Comparison of ENCODE assay signal across 15 cellular contexts in the genomic region with DNA sequence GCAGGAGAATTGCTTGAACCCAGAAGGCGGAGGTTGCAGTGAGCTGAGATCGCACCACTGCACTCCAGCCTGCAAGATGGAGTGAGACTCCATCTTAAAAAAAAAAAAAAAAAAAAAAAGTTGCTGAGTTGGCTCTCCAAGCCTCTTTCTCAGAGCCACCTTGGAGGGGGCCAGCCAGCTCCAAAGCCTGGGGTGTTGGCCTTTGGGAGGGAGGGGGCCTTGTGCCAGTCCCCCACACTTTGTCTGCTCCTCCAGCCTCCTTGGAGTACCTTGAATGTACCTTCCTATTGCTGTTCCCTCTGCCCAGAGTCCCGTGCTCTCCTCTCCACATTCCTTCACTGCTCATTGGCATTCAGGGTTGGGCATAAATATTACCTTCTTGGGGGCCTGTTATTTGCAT.
DNase-seq lines count a peak whose midpoint lies in the region; ATAC-seq, FAIRE-seq and TF ChIP-seq lines count a peak whose summit lies in the region.
"Had no signal": no experiment of that assay in that cellular context is flagged by ENCODE, and none has a peak within 500 bp of the region (broad histone marks: within the 10 kb centered on the region; RNA-seq: fewer than 3 reads in every experiment).

No MANE protein-coding gene starts in this region.

- no peaks in the 10 kb centered on the region for H3K27me3 Mint-ChIP-seq in CD4-positive, alpha-beta T cell
- no peaks in the 10 kb centered on the region for H3K27me3 Mint-ChIP-seq in progenitor cell of endocrine pancreas

- H2BK15ac ChIP-seq in mesendoderm (replicated peaks; ENCODE audit: low read depth), result no peak overlapping the region

- peak overlapping the region; percentile 74 for H3K4me3 Mint-ChIP-seq in CD4-positive, alpha-beta T cell
- H3K4me3 Mint-ChIP-seq in progenitor cell of endocrine pancreas (ENCODE audit: low read depth), result no peak overlapping the region

- H3K9me3 ChIP-seq in CD4-positive, alpha-beta T cell (ENCODE audit: control insufficient read depth, low read length), result no peaks in the 10 kb centered on the region
- no peaks in the 10 kb centered on the region for H3K9me3 ChIP-seq in PC-9 (ENCODE audit: insufficient read depth, low read depth)
- no peaks in the 10 kb centered on the region for H3K9me3 ChIP-seq in endothelial cell of umbilical vein (replicated peaks; ENCODE audit: control insufficient read depth, insufficient read depth, low read length)

- H3K9ac ChIP-seq in endothelial cell of umbilical vein (replicated peaks; ENCODE audit: extremely low read depth, insufficient read depth, low read length), result no peak overlapping the region
- no peak overlapping the region for H3K9ac ChIP-seq in mesendoderm (ENCODE audit: low read length)
- H3K9ac ChIP-seq: GM23248 had no signal

- H3K9me3 Mint-ChIP-seq in CD4-positive, alpha-beta T cell, result no peaks in the 10 kb centered on the region
- no peaks in the 10 kb centered on the region for H3K9me3 Mint-ChIP-seq in progenitor cell of endocrine pancreas (ENCODE audit: low read depth)

- H4K5ac ChIP-seq in mesendoderm (ENCODE audit: low read length), result no peak overlapping the region

- peak overlapping the region; percentile 69; the same call in 1 of the 2 replicates for H3K4me2 ChIP-seq in PC-9
- no peak overlapping the region for H3K4me2 ChIP-seq in endothelial cell of umbilical vein (ENCODE audit: insufficient read depth, low read length)
- no peak overlapping the region for H3K4me2 ChIP-seq in mesendoderm (ENCODE audit: low read length)

- FAIRE-seq in endothelial cell of umbilical vein (lab: Jason Lieb, UNC), result no peak
- FAIRE-seq: HTR-8/SVneo, islet of Langerhans had no signal

- H2BK5ac ChIP-seq in mesendoderm (ENCODE audit: low read length), result no peak overlapping the region

- no peak for DNase-seq in CD4-positive, alpha-beta T cell
- DNase-seq in PC-9, result no peak
- DNase-seq in endothelial cell of umbilical vein (ENCODE audit: low read depth, low spot score), result no peak
- DNase-seq in progenitor cell of endocrine pancreas (ENCODE audit: low spot score, unreplicated experiment), result no peak
- no peak for DNase-seq in mesendoderm
- no peak for DNase-seq in NCI-H146 (lab: John Stamatoyannopoulos, UW)
- DNase-seq: activated effector memory CD4-positive, alpha-beta T cell treated with Interleukin-2 at 50 U/mL for 16 hours; cerebellar nuclear complex; GM23248; NCI-H510A; stimulated activated CD8-positive, alpha-beta memory T cell treated with anti-CD3 and anti-CD28 coated beads, Interleukin-4, amount 100 ng/mL, for 48 hours had no signal

- dilution Hi-C loops in endothelial cell of umbilical vein (cut with MboI; ENCODE audit: extremely low pct_ligation_motif_present, low sequenced_read_pairs), result no loop called here

- peaks cover 30% of the 10 kb centered on the region for H3F3A ChIP-seq in PC-9 (ENCODE audit: insufficient read depth, low read depth)

- CTCF ChIA-PET in CD4-positive, alpha-beta T cell (lab: Charles Lee), result interaction anchor here (2.0 to 2.5 kb wide), 2 partner anchors 36 to 61 kb away, joined by 8 to 11 read pairs; no protein-coding TSS in a partner anchor
- CTCF ChIA-PET in PC-9 (lab: Charles Lee), result no interaction called here
- CTCF ChIA-PET in endothelial cell of umbilical vein (lab: Charles Lee), result interaction anchor here (1.4 to 2.6 kb wide), 3 partner anchors 23 to 100 kb away, joined by 3 to 20 read pairs (median 8); no protein-coding TSS in a partner anchor

- no peaks in the 10 kb centered on the region for H3K27me3 ChIP-seq in CD4-positive, alpha-beta T cell (ENCODE audit: control insufficient read depth, insufficient read depth, low read length)
- H3K27me3 ChIP-seq in PC-9 (ENCODE audit: insufficient read depth, low read depth) (no peaks in the 10 kb centered on the region), endothelial cell of umbilical vein (ENCODE audit: control insufficient read depth in 2 of 2, insufficient read depth in 2 of 2, low read length in 2 of 2) (no peaks in the 10 kb centered on the region), mesendoderm (ENCODE audit: insufficient read depth, low read length, poor library complexity) (no peaks in the 10 kb centered on the region)

- WGBS in mesendoderm (ENCODE audit: extremely low coverage, insufficient coverage, low lambda C conversion rate), result no CpG with 5 or more reads among the region's 3 CpGs

- no peaks in the 10 kb centered on the region for H3K79me1 ChIP-seq in mesendoderm (ENCODE audit: low read length)

- peak overlapping the region; percentile 93 for H3K27ac ChIP-seq in CD4-positive, alpha-beta T cell (ENCODE audit: low read depth, low read length)
- H3K27ac ChIP-seq in PC-9, result no peak overlapping the region
- H3K27ac ChIP-seq in endothelial cell of umbilical vein (ENCODE audit: insufficient read depth, low read depth, low read length), result peak overlapping the region; percentile 77
- no peak overlapping the region for H3K27ac ChIP-seq in mesendoderm (ENCODE audit: low read depth, low read length)
- H3K27ac ChIP-seq: GM23248 had no signal

- H3K4ac ChIP-seq in mesendoderm (ENCODE audit: low read depth, low read length), result no peak overlapping the region

- H3K36me3 ChIP-seq in PC-9 (ENCODE audit: low read depth), result no peaks in the 10 kb centered on the region
- peaks cover 0 to 2% of the 10 kb centered on the region in 2 experiments for H3K36me3 ChIP-seq in endothelial cell of umbilical vein (ENCODE audit: control insufficient read depth in 2 of 2, extremely low read depth in 1 of 2, insufficient read depth in 2 of 2, low read length in 2 of 2)
- no peaks in the 10 kb centered on the region for H3K36me3 ChIP-seq in mesendoderm (ENCODE audit: control insufficient read depth, insufficient read depth, low read length)

- H4K8ac ChIP-seq in mesendoderm (ENCODE audit: low read depth, low read length), result no peak overlapping the region

- no peak for TF ChIP-seq POLR2A in endothelial cell of umbilical vein (IDR thresholded peaks at IDR 0.05; ENCODE audit: low read depth, low read length)

- no peak for ATAC-seq in CD4-positive, alpha-beta T cell (ENCODE audit: poor library complexity)
- ATAC-seq in HG02763 (IDR thresholded peaks at IDR 0.05; ENCODE audit: unreplicated experiment) (no peak), GM19452 (IDR thresholded peaks at IDR 0.05; ENCODE audit: unreplicated experiment) (no peak)

- BruUV-seq in PC-9 (replicated peaks; lab: Mats Ljungman, UMichigan) (no TSS peak), endothelial cell of umbilical vein (replicated peaks; lab: Mats Ljungman, UMichigan) (no TSS peak)

- H3K4me1 ChIP-seq in PC-9 (replicated peaks; ENCODE audit: insufficient read depth), result peaks cover 28% of the 10 kb centered on the region
- H3K4me1 ChIP-seq in endothelial cell of umbilical vein (ENCODE audit: control insufficient read depth, extremely low read depth, insufficient read depth, low read length), result peaks cover 34% of the 10 kb centered on the region
- H3K4me1 ChIP-seq in mesendoderm (ENCODE audit: control insufficient read depth, low read depth, low read length), result no peaks in the 10 kb centered on the region

- H4K20me1 ChIP-seq in PC-9 (ENCODE audit: insufficient read depth) (no peaks in the 10 kb centered on the region), endothelial cell of umbilical vein (replicated peaks; ENCODE audit: control insufficient read depth, extremely low read depth, insufficient read depth, low read length) (no peaks in the 10 kb centered on the region)

- H3K36me3 Mint-ChIP-seq in CD4-positive, alpha-beta T cell (ENCODE audit: low read depth), result peaks cover 11% of the 10 kb centered on the region
- no peaks in the 10 kb centered on the region for H3K36me3 Mint-ChIP-seq in progenitor cell of endocrine pancreas (ENCODE audit: insufficient read depth)

- intact Hi-C loops in CD4-positive, alpha-beta T cell (cut with DNase I, micrococcal nuclease), result loop anchor here (1.0 to 5.0 kb wide), 5 partner anchors 15 to 60 kb away; no protein-coding TSS in a partner anchor
- intact Hi-C loops in PC-9 (cut with micrococcal nuclease; ENCODE audit: unreplicated experiment), result loop anchor here (2.0 kb wide), 1 partner anchor 15 kb away; no protein-coding TSS in a partner anchor
- intact Hi-C loops in endothelial cell of umbilical vein (cut with micrococcal nuclease), result loop anchor here (2.0 kb wide), 1 partner anchor 67 kb away; no protein-coding TSS in a partner anchor

- H3K9me1 ChIP-seq in endothelial cell of umbilical vein (replicated peaks; ENCODE audit: control insufficient read depth, extremely low read depth, insufficient read depth, low read length), result no peaks in the 10 kb centered on the region

- H3K27ac Mint-ChIP-seq in CD4-positive, alpha-beta T cell, result peak overlapping the region; percentile 96
- peak overlapping the region; percentile 54 for H3K27ac Mint-ChIP-seq in progenitor cell of endocrine pancreas

- H2AFZ ChIP-seq in PC-9 (no peak overlapping the region), endothelial cell of umbilical vein (ENCODE audit: low read depth, low read length) (no peak overlapping the region)
- H2AFZ ChIP-seq: GM23248 had no signal

- no peak overlapping the region for H3K56ac ChIP-seq in mesendoderm (ENCODE audit: low read length)

- TF ChIP-seq CTCF in CD4-positive, alpha-beta T cell (IDR thresholded peaks at IDR 0.05), result no peak
- no peak for TF ChIP-seq CTCF in PC-9 (conservative IDR thresholded peaks at IDR 0.05)
- TF ChIP-seq CTCF in endothelial cell of umbilical vein (IDR thresholded peaks at IDR 0.05; ENCODE audit: extremely low read depth in 1 of 2, insufficient read depth in 1 of 2, low read depth in 1 of 2, low read length in 2 of 2), result no peak
- TF ChIP-seq CTCF in progenitor cell of endocrine pancreas (IDR thresholded peaks at IDR 0.05; ENCODE audit: unreplicated experiment), result no peak

- no peaks in the 10 kb centered on the region for H3K79me2 ChIP-seq in PC-9 (ENCODE audit: low read depth)
- H3K79me2 ChIP-seq in endothelial cell of umbilical vein (ENCODE audit: control insufficient read depth, insufficient read depth, low read length), result no peaks in the 10 kb centered on the region
- no peaks in the 10 kb centered on the region for H3K79me2 ChIP-seq in mesendoderm (ENCODE audit: control insufficient read depth, insufficient read depth, low read length)

- H2BK120ac ChIP-seq in mesendoderm (ENCODE audit: low read depth, low read length), result no peak overlapping the region

- H3K18ac ChIP-seq in mesendoderm (ENCODE audit: low read length), result no peak overlapping the region

- H2AK5ac ChIP-seq in mesendoderm (ENCODE audit: low read length), result no peak overlapping the region

- H3K4me3 ChIP-seq in PC-9 (no peak overlapping the region), endothelial cell of umbilical vein (replicated peaks in 1 of 3; ENCODE audit: insufficient read depth in 1 of 3, low read depth in 1 of 3, low read length in 3 of 3) (no peak overlapping the region), mesendoderm (ENCODE audit: low read length) (no peak overlapping the region)
- H3K4me3 ChIP-seq: GM23248 had no signal

- POLR2A ChIA-PET in CD4-positive, alpha-beta T cell (lab: Charles Lee), result interaction anchor here (0.9 to 4.0 kb wide), 4 partner anchors 14 to 62 kb away, joined by 3 to 29 read pairs (median 12); a partner anchor contains a TSS
- POLR2A ChIA-PET in PC-9 (lab: Charles Lee; ENCODE audit: unreplicated experiment) (no interaction called here), endothelial cell of umbilical vein (lab: Charles Lee) (no interaction called here)

- H3K9me2 ChIP-seq in PC-9 (ENCODE audit: insufficient read depth), result no peaks in the 10 kb centered on the region

- peaks cover 59% of the 10 kb centered on the region for H3K4me1 Mint-ChIP-seq in CD4-positive, alpha-beta T cell (ENCODE audit: low read depth)
- peaks cover 35% of the 10 kb centered on the region for H3K4me1 Mint-ChIP-seq in progenitor cell of endocrine pancreas (ENCODE audit: low read depth)

- H3K23ac ChIP-seq in mesendoderm (ENCODE audit: low read length), result no peak overlapping the region

Comparison
In these comparisons a context has a peak if more than half of its experiments do, and no peak if none do; other contexts are left out.
1. H3K27ac ChIP-seq: peak in CD4-positive, alpha-beta T cell (single experiment) and endothelial cell of umbilical vein (single experiment); none in PC-9 (single experiment) and mesendoderm (single experiment).